30 cellular contexts compared by ENCODE assay signal in the genomic region with DNA sequence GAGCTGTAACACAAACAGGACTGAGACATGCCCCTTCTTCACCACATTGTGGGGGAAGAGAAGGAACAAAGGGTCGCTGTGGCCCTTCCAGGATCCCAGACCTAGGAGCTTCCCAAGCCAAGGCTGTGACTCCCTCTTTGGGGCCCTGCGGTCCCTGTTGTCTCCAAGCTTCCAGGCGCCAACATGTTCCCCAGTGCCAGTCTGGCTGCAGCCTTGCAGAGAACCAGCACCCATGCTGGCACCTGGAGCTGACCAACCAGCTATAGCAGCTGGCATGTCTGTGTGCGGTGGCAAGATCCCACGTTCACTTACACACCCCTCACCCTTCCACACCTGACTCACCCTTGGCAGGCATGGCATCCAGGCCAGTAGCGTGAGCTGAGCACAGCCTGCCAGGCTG.
"Had no signal": no experiment of that assay in that cellular context is flagged by ENCODE, and none has a peak within 500 bp of the region (broad histone marks: within the 10 kb centered on the region; RNA-seq: fewer than 3 reads in every experiment).

No MANE protein-coding gene starts in this region.

- DNase-seq: naive B cell; naive thymus-derived CD8-positive, alpha-beta T cell; nephron progenitor cell; occipital lobe; pancreas; psoas muscle; right cardiac atrium; spleen; stimulated activated CD4-positive, alpha-beta T cell treated with anti-CD3 and anti-CD28 coated beads, Interleukin-15, amount 100 ng/mL, for 24 hours; stimulated activated CD4-positive, alpha-beta T cell treated with anti-CD3 and anti-CD28 coated beads, Interleukin-2, amount 100 ng/mL, for 24 hours; stimulated activated CD4-positive, alpha-beta T cell treated with anti-CD3 and anti-CD28 coated beads, Interleukin-2, amount 100 ng/mL, for 48 hours; stimulated activated CD4-positive, alpha-beta T cell treated with anti-CD3 and anti-CD28 coated beads, Interleukin-4, amount 100 ng/mL, for 24 hours; stimulated activated naive B cell treated with anti-CD40 and anti-IgM and Interleukin-4, amounts not matched to agents 10 μg/mL and 1 μg/mL and 100 μg/mL, for 72 hours; stimulated activated naive CD4-positive, alpha-beta T cell treated with Interleukin-2 at 50 U/mL for 16 hours; stomach; thyroid gland; trophoblast cell; upper lobe of left lung had no signal

- H3K27ac Mint-ChIP-seq: naive B cell; naive thymus-derived CD8-positive, alpha-beta T cell; natural killer cell treated with Interleukin-12 subunit alpha and Interleukin-12 subunit beta and Interleukin-15 and Interleukin-18, amount 100 ng/mL, for 72 hours; nephron progenitor cell; progenitor cell of endocrine pancreas; stimulated activated effector memory CD8-positive, alpha-beta T cell treated with anti-CD3 and anti-CD28 coated beads, Interleukin-12 subunit alpha, Interleukin-12 subunit beta, amount 100 ng/mL, for 72 hours; stimulated activated naive B cell treated with anti-CD40 and anti-IgM and Interleukin-4, amounts not matched to agents 10 μg/mL and 1 μg/mL and 100 μg/mL, for 72 hours; stimulated activated naive CD8-positive, alpha-beta T cell treated with anti-CD3 and anti-CD28 coated beads, Interleukin-15, Interleukin-2, amounts not matched to agents 100 ng/mL and 50 ng/mL, for 24 hours had no signal

- H3K36me3 ChIP-seq: pancreas, spleen, stomach, thoracic aorta, thyroid gland, tibial nerve, upper lobe of left lung, vagina had no signal

- H3K4me2 ChIP-seq: smooth muscle cell had no signal

- FAIRE-seq: pancreas, urothelium cell line had no signal

- H3K9me3 ChIP-seq: pancreas, psoas muscle, thoracic aorta, thyroid gland, vagina had no signal

- H3K27ac ChIP-seq: pancreas, psoas muscle, skin epidermis, spleen, stomach, thoracic aorta, thyroid gland, tibial nerve, upper lobe of left lung, vagina had no signal

- H3K4me1 ChIP-seq: pancreas, psoas muscle, spleen, stomach, thyroid gland, upper lobe of left lung, vagina had no signal

- H3K27me3 ChIP-seq: pancreas, stomach, thyroid gland, tibial nerve, upper lobe of left lung, vagina had no signal

- H3K9me3 Mint-ChIP-seq: naive thymus-derived CD8-positive, alpha-beta T cell; natural killer cell treated with Interleukin-12 subunit alpha and Interleukin-12 subunit beta and Interleukin-15 and Interleukin-18, amount 100 ng/mL, for 72 hours; neural crest cell; stimulated activated effector memory CD8-positive, alpha-beta T cell treated with anti-CD3 and anti-CD28 coated beads, Interleukin-12 subunit alpha, Interleukin-12 subunit beta, amount 100 ng/mL, for 72 hours; stimulated activated naive B cell treated with anti-CD40 and anti-IgM and Interleukin-4, amounts not matched to agents 10 μg/mL and 1 μg/mL and 100 μg/mL, for 72 hours; stimulated activated naive CD8-positive, alpha-beta T cell treated with anti-CD3 and anti-CD28 coated beads, Interleukin-15, Interleukin-2, amounts not matched to agents 100 ng/mL and 50 ng/mL, for 24 hours had no signal

- H3K36me3 Mint-ChIP-seq: naive B cell; naive thymus-derived CD8-positive, alpha-beta T cell; natural killer cell treated with Interleukin-12 subunit alpha and Interleukin-12 subunit beta and Interleukin-15 and Interleukin-18, amount 100 ng/mL, for 72 hours; stimulated activated effector memory CD8-positive, alpha-beta T cell treated with anti-CD3 and anti-CD28 coated beads, Interleukin-12 subunit alpha, Interleukin-12 subunit beta, amount 100 ng/mL, for 72 hours; stimulated activated naive B cell treated with anti-CD40 and anti-IgM and Interleukin-4, amounts not matched to agents 10 μg/mL and 1 μg/mL and 100 μg/mL, for 72 hours had no signal

- H3K4me3 ChIP-seq: pancreas, psoas muscle, skin epidermis, smooth muscle cell, spleen, stomach, thoracic aorta, thyroid gland, tibial nerve, upper lobe of left lung, vagina had no signal

- H3K4me3 Mint-ChIP-seq: naive B cell; naive thymus-derived CD8-positive, alpha-beta T cell; natural killer cell treated with Interleukin-12 subunit alpha and Interleukin-12 subunit beta and Interleukin-15 and Interleukin-18, amount 100 ng/mL, for 72 hours; nephron progenitor cell; neural crest cell; stimulated activated effector memory CD8-positive, alpha-beta T cell treated with anti-CD3 and anti-CD28 coated beads, Interleukin-12 subunit alpha, Interleukin-12 subunit beta, amount 100 ng/mL, for 72 hours; stimulated activated naive B cell treated with anti-CD40 and anti-IgM and Interleukin-4, amounts not matched to agents 10 μg/mL and 1 μg/mL and 100 μg/mL, for 72 hours; stimulated activated naive CD8-positive, alpha-beta T cell treated with anti-CD3 and anti-CD28 coated beads, Interleukin-15, Interleukin-2, amounts not matched to agents 100 ng/mL and 50 ng/mL, for 24 hours had no signal

- ATAC-seq: naive thymus-derived CD8-positive, alpha-beta T cell; natural killer cell treated with Interleukin-12 subunit alpha and Interleukin-12 subunit beta and Interleukin-15 and Interleukin-18, amount 100 ng/mL, for 72 hours; pancreas; psoas muscle; right cardiac atrium; sciatic nerve; stimulated activated effector memory CD8-positive, alpha-beta T cell treated with anti-CD3 and anti-CD28 coated beads, Interleukin-12 subunit alpha, Interleukin-12 subunit beta, amount 100 ng/mL, for 72 hours; stimulated activated naive B cell treated with anti-CD40 and anti-IgM and Interleukin-4, amounts not matched to agents 10 μg/mL and 1 μg/mL and 100 μg/mL, for 72 hours had no signal

- H3K4me1 Mint-ChIP-seq: naive B cell; nephron progenitor cell; stimulated activated naive B cell treated with anti-CD40 and anti-IgM and Interleukin-4, amounts not matched to agents 10 μg/mL and 1 μg/mL and 100 μg/mL, for 72 hours had no signal
